Comparison of ENCODE assay signal across 10 cellular contexts in the genomic region with DNA sequence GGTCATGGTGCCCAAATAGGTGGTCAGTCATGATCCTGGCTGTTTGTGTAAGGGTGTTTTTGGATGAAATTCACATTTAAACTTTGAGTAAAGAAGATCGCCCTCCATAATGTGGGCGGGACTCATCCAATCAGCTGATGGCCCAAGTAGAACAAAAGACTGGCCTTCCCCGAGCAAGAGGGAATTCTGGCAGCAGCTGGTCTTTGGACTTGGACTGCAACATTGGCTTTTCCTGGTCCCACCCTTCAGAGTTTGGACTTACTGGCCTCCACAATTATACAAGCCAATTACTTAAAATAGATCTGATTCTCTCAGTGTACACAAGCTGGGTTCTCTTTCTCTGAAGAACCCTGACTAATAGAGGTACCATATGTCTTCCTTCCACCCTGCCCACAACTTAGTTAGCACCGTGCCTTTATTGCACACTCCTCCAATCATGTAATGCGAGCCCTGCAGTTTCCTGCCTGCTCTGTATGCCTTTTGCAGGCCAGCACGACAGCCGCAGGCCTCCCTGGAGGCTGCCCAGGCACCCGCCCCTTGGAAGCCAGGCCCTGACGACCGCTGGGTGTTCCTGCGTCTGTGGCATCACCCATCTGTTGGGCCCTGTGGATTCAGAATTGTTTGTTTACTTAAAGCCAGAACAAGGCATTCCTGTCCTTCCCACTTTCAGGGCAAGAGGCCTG. TPM values are rescaled to one million over a fixed set of nuclear protein-coding genes. Genes with fewer than 3 reads are reported as not detected.
DNase-seq lines count a peak whose midpoint lies in the region; ATAC-seq lines count a peak whose summit lies in the region.
"Had no signal": no experiment of that assay in that cellular context is flagged by ENCODE, and none has a peak within 500 bp of the region (broad histone marks: within the 10 kb centered on the region; RNA-seq: fewer than 3 reads in every experiment).

No MANE protein-coding gene starts in this region.

- no peaks in the 10 kb centered on the region for H3K9me3 ChIP-seq in subcutaneous abdominal adipose tissue (ENCODE audit: control insufficient read depth in 5 of 5, low read length in 5 of 5)
- H3K9me3 ChIP-seq: ovary had no signal

- H3K4me1 ChIP-seq in subcutaneous abdominal adipose tissue (ENCODE audit: control insufficient read depth in 5 of 5, insufficient read depth in 5 of 5, low read length in 5 of 5), result peaks cover 27 to 55% (median 44%) of the 10 kb centered on the region in 5 donors

- peak overlapping the region in 1 of 5 donors; percentile 26 for H3K9ac ChIP-seq in subcutaneous abdominal adipose tissue (ENCODE audit: low read length in 5 of 5)

- H3K27ac ChIP-seq in subcutaneous abdominal adipose tissue (ENCODE audit: low read depth, low read length), result peak overlapping the region; percentile 59
- H3K27ac ChIP-seq: ovary had no signal

- no peaks in the 10 kb centered on the region for H3K36me3 ChIP-seq in subcutaneous abdominal adipose tissue (ENCODE audit: control insufficient read depth in 5 of 5, insufficient read depth in 5 of 5, low read length in 5 of 5)
- H3K36me3 ChIP-seq: ovary had no signal

- H3K27me3 ChIP-seq in subcutaneous abdominal adipose tissue (ENCODE audit: control insufficient read depth in 5 of 5, insufficient read depth in 4 of 5, low read length in 5 of 5), result no peaks in the 10 kb centered on the region
- H3K27me3 ChIP-seq: ovary had no signal

- H3K4me3 ChIP-seq in subcutaneous abdominal adipose tissue (ENCODE audit: low read depth in 1 of 5, low read length in 5 of 5), result peak overlapping the region in 2 of 5 donors; percentile 8 to 22
- H3K4me3 ChIP-seq: ovary had no signal

- peak; percentile 95 for DNase-seq in HCEC 1CT
- peak; percentile 44 for DNase-seq in cerebellum (ENCODE audit: low spot score)
- peak; percentile 43 for DNase-seq in left kidney (ENCODE audit: low read depth, low spot score)
- no peak for DNase-seq in activated CD4-positive, alpha-beta T cell treated with anti-CD3 and anti-CD28 coated beads for 1 hour
- no peak for DNase-seq in NCI-H1048 (lab: John Stamatoyannopoulos, UW)
- DNase-seq: activated naive CD8-positive, alpha-beta T cell treated with anti-CD3 and anti-CD28 coated beads, Interleukin-2, amount 10 ng/mL, durations not matched to agents 7 days and 5 days had no signal

- ATAC-seq in HG03457 (IDR thresholded peaks at IDR 0.05; ENCODE audit: unreplicated experiment) (no peak), HG03097 (IDR thresholded peaks at IDR 0.05; ENCODE audit: low FRiP score, unreplicated experiment) (no peak)

RNA-seq across cellular contexts. Expression of gene INMT, which starts 1.2 kb away (rescaled TPM):
- 0.73 TPM for total RNA-seq in cerebellum

RNA-seq across cellular contexts. Expression of gene MINDY4, which starts 20.5 kb away (rescaled TPM):
- 9.8 TPM for total RNA-seq in cerebellum

Comparison
In these comparisons a context has a peak if more than half of its experiments do, and no peak if none do; other contexts are left out.
1. DNase-seq: peak in HCEC 1CT (single experiment), cerebellum (single experiment) and left kidney (single experiment); none in activated CD4-positive, alpha-beta T cell treated with anti-CD3 and anti-CD28 coated beads for 1 hour (single experiment) and NCI-H1048 (single experiment).